Comparison of ENCODE assay signal across 1 cellular context in the genomic region with DNA sequence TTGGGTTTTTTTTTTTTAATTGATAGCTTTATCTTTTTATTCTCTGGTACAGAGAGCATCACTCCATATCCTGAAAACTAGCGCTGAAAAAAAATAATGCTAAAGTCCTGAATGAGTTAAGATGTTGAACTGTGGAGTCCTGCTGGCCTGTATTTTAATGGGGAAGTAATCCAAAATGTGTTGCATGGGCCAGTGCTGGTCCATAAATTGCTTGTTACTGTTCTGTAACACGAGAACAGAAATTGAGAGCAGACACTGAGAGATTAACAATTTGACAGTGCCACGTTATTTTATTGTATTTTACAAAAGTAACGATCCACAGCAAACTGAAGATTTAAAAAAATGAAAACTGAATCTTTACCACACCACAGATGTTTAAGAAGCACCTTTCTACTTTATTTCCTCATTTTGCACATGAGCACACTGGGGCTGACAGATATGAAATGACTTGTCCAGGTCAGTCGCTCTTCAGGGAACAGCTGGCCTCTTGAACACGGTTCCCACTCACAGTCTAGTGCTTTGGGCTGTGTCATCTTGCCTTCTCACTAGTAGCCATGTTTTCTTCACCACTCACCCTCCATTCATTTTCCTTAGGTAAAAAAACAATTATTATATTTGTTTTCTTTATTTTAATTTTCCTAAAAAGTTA.
TF ChIP-seq lines count a peak whose summit lies in the region.

No MANE protein-coding gene starts in this region.

TF ChIP-seq in K562, 482 proteins besides CTCF, POLR2A, EP300 and RAD21 (continued from another document):
- no peak for TF ChIP-seq MBD1 (CRISPR knock-in tag; IDR thresholded peaks at IDR 0.05)
